9 cellular contexts compared by ENCODE assay signal in genomic region chr10:80466724-80467326, GRCh38. TPM values are rescaled to one million over a fixed set of nuclear protein-coding genes. Genes with fewer than 3 reads are reported as not detected.
DNase-seq lines count a peak whose midpoint lies in the region; ATAC-seq, FAIRE-seq and TF ChIP-seq lines count a peak whose summit lies in the region.
"Had no signal": no experiment of that assay in that cellular context is flagged by ENCODE, and none has a peak within 500 bp of the region (broad histone marks: within the 10 kb centered on the region; RNA-seq: fewer than 3 reads in every experiment).

No MANE protein-coding gene starts in this region.

- DNase-seq in CD4-positive, CD25-positive, alpha-beta regulatory T cell = no peak
- DNase-seq in T-cell = no peak
- DNase-seq in endothelial cell (ENCODE audit: low spot score) = no peak
- no peak for DNase-seq in pancreas
- no peak for DNase-seq in activated gamma-delta T cell treated with Interleukin-2 at 50 U/mL for 16 hours
- no peak for DNase-seq in stimulated activated CD4-positive, alpha-beta T cell treated with anti-CD3 and anti-CD28 coated beads, Interleukin-4, amount 100 ng/mL, for 24 hours
- DNase-seq in 8988T = no peak
- DNase-seq: NCI-H1694 treated with DMSO at 0.1 percent for 48 hours had no signal

- H3K27me3 ChIP-seq in CD4-positive, CD25-positive, alpha-beta regulatory T cell (ENCODE audit: control insufficient read depth, insufficient read depth, low read length) = no peaks in the 10 kb centered on the region
- no peaks in the 10 kb centered on the region for H3K27me3 ChIP-seq in pancreas

- peaks cover 22% of the 10 kb centered on the region for H3K36me3 ChIP-seq in CD4-positive, CD25-positive, alpha-beta regulatory T cell (ENCODE audit: control insufficient read depth, insufficient read depth, low read length)
- H3K36me3 ChIP-seq in pancreas = no peaks in the 10 kb centered on the region

- TF ChIP-seq CTCF in endothelial cell (IDR thresholded peaks at IDR 0.05; ENCODE audit: unreplicated experiment) (no peak), pancreas (IDR thresholded peaks at IDR 0.05) (no peak)

- intact Hi-C loops in pancreas (cut with DNase I) = no loop called here

- peaks cover 20 to 99% (median 70%) of the 10 kb centered on the region in 4 donors for H3K4me1 Mint-ChIP-seq in CD4-positive, CD25-positive, alpha-beta regulatory T cell
- peaks cover 97 to 99% (median 98%) of the 10 kb centered on the region in 3 donors for H3K4me1 Mint-ChIP-seq in T-cell
- H3K4me1 Mint-ChIP-seq in endothelial cell (ENCODE audit: unreplicated experiment) = peaks cover 76% of the 10 kb centered on the region

- 65 to 66% methylated on average over 10 of the region's 10 CpGs for whole genome bisulfite sequencing in pancreas, 2 donors

- H3K4me1 ChIP-seq in CD4-positive, CD25-positive, alpha-beta regulatory T cell (ENCODE audit: control insufficient read depth, insufficient read depth, low read length, poor library complexity, severe bottlenecking) = peaks cover 100% of the 10 kb centered on the region
- H3K4me1 ChIP-seq in pancreas = peaks cover 33 to 50% (median 44%) of the 10 kb centered on the region in 3 donors

- peak overlapping the region; percentile 85 for H3K27ac ChIP-seq in CD4-positive, CD25-positive, alpha-beta regulatory T cell (ENCODE audit: insufficient read depth, low read length, poor library complexity, severe bottlenecking)
- H3K27ac ChIP-seq in pancreas = peak overlapping the region in 3 of 4 donors; percentile 7 to 25 (median 14)

- CTCF ChIA-PET in T-cell (lab: Charles Lee) = interaction anchor here (0.8 to 4.8 kb wide), 11 partner anchors 10 to 88 kb away, joined by 3 to 25 read pairs (median 4); partner anchors contain the start of gene PRXL2A (in 1 of the 2)

- no peak for ATAC-seq in CD4-positive, CD25-positive, alpha-beta regulatory T cell (ENCODE audit: low read depth in 2 of 2)
- ATAC-seq in T-cell (replicated peaks in 1 of 4) = no peak
- ATAC-seq in pancreas = no peak
- no peak for ATAC-seq in HG03135 (IDR thresholded peaks at IDR 0.05; ENCODE audit: unreplicated experiment)

- FAIRE-seq in pancreas (lab: Jason Lieb, UNC) = no peak

- peak overlapping the region; percentile 89 to 99 (median 91) for H3K27ac Mint-ChIP-seq in CD4-positive, CD25-positive, alpha-beta regulatory T cell
- H3K27ac Mint-ChIP-seq in T-cell = peak overlapping the region; percentile 95 to 99
- peak overlapping the region; percentile 99 for H3K27ac Mint-ChIP-seq in endothelial cell (ENCODE audit: unreplicated experiment)

- no peaks in the 10 kb centered on the region for H3K27me3 Mint-ChIP-seq in CD4-positive, CD25-positive, alpha-beta regulatory T cell
- no peaks in the 10 kb centered on the region for H3K27me3 Mint-ChIP-seq in T-cell
- H3K27me3 Mint-ChIP-seq in endothelial cell (ENCODE audit: unreplicated experiment) = peaks cover 8% of the 10 kb centered on the region

- POLR2A ChIA-PET in T-cell (lab: Charles Lee) = interaction anchor here (0.5 to 1.7 kb wide), 3 partner anchors 10 to 48 kb away, joined by 3 to 9 read pairs (median 5); no protein-coding TSS in a partner anchor

- no peaks in the 10 kb centered on the region for H3K9me3 ChIP-seq in CD4-positive, CD25-positive, alpha-beta regulatory T cell (ENCODE audit: control insufficient read depth in 2 of 2, low read length in 2 of 2)
- no peaks in the 10 kb centered on the region for H3K9me3 ChIP-seq in pancreas

- H3K9me3 Mint-ChIP-seq in CD4-positive, CD25-positive, alpha-beta regulatory T cell = no peaks in the 10 kb centered on the region
- no peaks in the 10 kb centered on the region for H3K9me3 Mint-ChIP-seq in T-cell
- H3K9me3 Mint-ChIP-seq in endothelial cell (ENCODE audit: unreplicated experiment) = no peaks in the 10 kb centered on the region

- peaks cover 34% of the 10 kb centered on the region for H3K36me3 Mint-ChIP-seq in CD4-positive, CD25-positive, alpha-beta regulatory T cell
- H3K36me3 Mint-ChIP-seq in T-cell = peaks cover 30% of the 10 kb centered on the region
- H3K36me3 Mint-ChIP-seq in endothelial cell (ENCODE audit: low read depth, unreplicated experiment) = peaks cover 22% of the 10 kb centered on the region

- H3K4me3 Mint-ChIP-seq in CD4-positive, CD25-positive, alpha-beta regulatory T cell = peak overlapping the region; percentile 79 to 100 (median 90)
- peak overlapping the region in 2 of 3 donors; percentile 78 to 79 for H3K4me3 Mint-ChIP-seq in T-cell
- peak overlapping the region; percentile 65 for H3K4me3 Mint-ChIP-seq in endothelial cell (ENCODE audit: unreplicated experiment)

- H3K4me3 ChIP-seq in CD4-positive, CD25-positive, alpha-beta regulatory T cell (ENCODE audit: low read depth, low read length) = peak overlapping the region; percentile 93
- no peak overlapping the region for H3K4me3 ChIP-seq in pancreas

RNA-seq across cellular contexts. Expression of gene TSPAN14, which starts 12.7 kb away (rescaled TPM):
- 198 TPM for total RNA-seq in CD4-positive, CD25-positive, alpha-beta regulatory T cell
- polyA plus RNA-seq in CD4-positive, CD25-positive, alpha-beta regulatory T cell = 100 to 1,000 TPM; 157 to 270 (median 180) TPM
- total RNA-seq in T-cell (100 to 1,000 TPM; 130 to 204 (median 194) TPM), endothelial cell (ENCODE audit: unreplicated experiment) (147 TPM), pancreas (10 to 100 TPM; 20.5 to 61.9 (median 26.2) TPM)
- 10 to 100 TPM; 10.6 to 18.8 TPM for polyA plus RNA-seq in pancreas

RNA-seq across cellular contexts. Expression of gene PRXL2A, which starts 58.5 kb away (rescaled TPM):
- total RNA-seq in CD4-positive, CD25-positive, alpha-beta regulatory T cell = 0.76 TPM
- polyA plus RNA-seq in CD4-positive, CD25-positive, alpha-beta regulatory T cell = 1 to 10 TPM; 1.4 to 8.3 (median 3.5) TPM
- total RNA-seq in T-cell = 1 to 10 TPM; 2.9 to 6.3 (median 5.2) TPM
- 147 TPM for total RNA-seq in endothelial cell (ENCODE audit: unreplicated experiment)
- total RNA-seq in pancreas = 10 to 100 TPM; 18.2 to 39.8 (median 26.8) TPM
- polyA plus RNA-seq in pancreas = 10 to 100 TPM; 18.6 to 38.4 TPM
